Comparison of ENCODE assay signal across 15 cellular contexts in the genomic region with DNA sequence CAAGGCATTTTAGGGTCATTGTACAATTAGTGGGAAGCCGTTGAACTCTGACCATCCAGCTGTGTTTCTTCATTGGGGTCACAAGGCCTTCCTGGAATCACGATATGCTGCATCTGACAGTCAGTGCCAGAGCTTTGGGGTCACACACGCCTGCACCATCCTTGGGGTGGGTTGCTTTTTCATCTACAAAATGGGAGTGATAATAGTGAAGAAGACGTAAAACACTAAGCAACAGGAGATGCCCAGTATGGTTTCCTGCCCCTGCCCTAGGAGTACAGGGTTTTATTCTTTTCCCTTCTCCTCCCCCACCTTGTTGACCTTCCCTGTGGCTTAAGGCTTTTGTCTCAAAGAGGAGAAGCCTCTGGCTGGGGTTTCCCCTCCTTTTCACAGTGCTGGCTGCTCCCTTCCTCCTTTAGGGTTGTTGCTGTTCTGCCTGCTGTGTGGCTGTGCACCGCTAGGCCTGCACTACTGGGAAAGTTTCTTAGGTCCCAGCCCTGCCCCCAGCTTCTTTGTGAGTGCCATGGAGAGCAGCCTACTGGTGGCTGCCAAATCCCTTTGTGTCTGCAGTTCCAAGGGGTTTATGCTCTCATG.
DNase-seq lines count a peak whose midpoint lies in the region; ATAC-seq and TF ChIP-seq lines count a peak whose summit lies in the region.
"Had no signal": no experiment of that assay in that cellular context is flagged by ENCODE, and none has a peak within 500 bp of the region (broad histone marks: within the 10 kb centered on the region; RNA-seq: fewer than 3 reads in every experiment).

No MANE protein-coding gene starts in this region.

- no peak overlapping the region for H3K4me3 Mint-ChIP-seq in CD8-positive, alpha-beta T cell
- H3K4me3 Mint-ChIP-seq: activated naive CD8-positive, alpha-beta T cell treated with anti-CD3 and anti-CD28 coated beads, Interleukin-2, amount 10 ng/mL, durations not matched to agents 7 days and 5 days had no signal

- no peaks in the 10 kb centered on the region for H3K9me3 Mint-ChIP-seq in CD8-positive, alpha-beta T cell
- H3K9me3 Mint-ChIP-seq: activated naive CD8-positive, alpha-beta T cell treated with anti-CD3 and anti-CD28 coated beads, Interleukin-2, amount 10 ng/mL, durations not matched to agents 7 days and 5 days had no signal

- no peaks in the 10 kb centered on the region for H3K4me1 Mint-ChIP-seq in CD8-positive, alpha-beta T cell (ENCODE audit: low read depth)
- H3K4me1 Mint-ChIP-seq: activated naive CD8-positive, alpha-beta T cell treated with anti-CD3 and anti-CD28 coated beads, Interleukin-2, amount 10 ng/mL, durations not matched to agents 7 days and 5 days had no signal

- H3K27me3 ChIP-seq in GM06990 (replicated peaks; ENCODE audit: control insufficient read depth, insufficient read depth, low read length) = no peaks in the 10 kb centered on the region
- H3K27me3 ChIP-seq in foreskin keratinocyte = no peaks in the 10 kb centered on the region
- no peaks in the 10 kb centered on the region for H3K27me3 ChIP-seq in CD8-positive, alpha-beta T cell (ENCODE audit: insufficient read depth, low read length)
- H3K27me3 ChIP-seq: dorsolateral prefrontal cortex had no signal

- no peak for DNase-seq in GM06990 (ENCODE audit: extremely low read depth, insufficient read length)
- peak; percentile 55 for DNase-seq in NCI-H69 (lab: John Stamatoyannopoulos, UW)
- peak in 1 of 2 donors; percentile 28 for DNase-seq in foreskin keratinocyte
- DNase-seq in CD8-positive, alpha-beta T cell = no peak
- DNase-seq: activated naive CD8-positive, alpha-beta T cell treated with anti-CD3 and anti-CD28 coated beads, Interleukin-2, amount 10 ng/mL, durations not matched to agents 7 days and 5 days; DMS79; dorsolateral prefrontal cortex; NCI-H1105; NCI-H774 had no signal

- no peaks in the 10 kb centered on the region for H3K9me3 ChIP-seq in CD8-positive, alpha-beta T cell (ENCODE audit: low read length)
- H3K9me3 ChIP-seq: HAP-1, prostate gland had no signal

- TF ChIP-seq CTCF in GM06990 (IDR thresholded peaks at IDR 0.05; ENCODE audit: insufficient read depth, low read length, poor library complexity, severe bottlenecking) (peak; percentile 16), foreskin keratinocyte (conservative IDR thresholded peaks at IDR 0.05) (no peak)
- no peak for TF ChIP-seq CTCF in CD8-positive, alpha-beta T cell (IDR thresholded peaks at IDR 0.05)

- H3K27ac ChIP-seq in foreskin keratinocyte = no peak overlapping the region
- H3K27ac ChIP-seq in CD8-positive, alpha-beta T cell (ENCODE audit: low read depth, low read length) = no peak overlapping the region
- H3K27ac ChIP-seq: dorsolateral prefrontal cortex, prostate gland had no signal

- POLR2A ChIA-PET in CD8-positive, alpha-beta T cell (lab: Charles Lee) = no interaction called here

- CTCF ChIA-PET in CD8-positive, alpha-beta T cell (lab: Charles Lee) = no interaction called here

- no peak overlapping the region for H3K27ac Mint-ChIP-seq in CD8-positive, alpha-beta T cell
- H3K27ac Mint-ChIP-seq: activated naive CD8-positive, alpha-beta T cell treated with anti-CD3 and anti-CD28 coated beads, Interleukin-2, amount 10 ng/mL, durations not matched to agents 7 days and 5 days had no signal

- H3K36me3 ChIP-seq in GM06990 (ENCODE audit: control insufficient read depth, insufficient read depth, low read length) = no peaks in the 10 kb centered on the region; the same call in 1 of the 2 replicates
- H3K36me3 ChIP-seq in CD8-positive, alpha-beta T cell (ENCODE audit: insufficient read depth, low read length) = no peaks in the 10 kb centered on the region
- H3K36me3 ChIP-seq: HAP-1, prostate gland had no signal

- H3K4me3 ChIP-seq in GM06990 (replicated peaks; ENCODE audit: low read depth, low read length) = no peak overlapping the region
- no peak overlapping the region for H3K4me3 ChIP-seq in CD8-positive, alpha-beta T cell (ENCODE audit: low read depth, low read length)
- H3K4me3 ChIP-seq: dorsolateral prefrontal cortex, HAP-1, prostate gland had no signal

- no peaks in the 10 kb centered on the region for H3K36me3 Mint-ChIP-seq in CD8-positive, alpha-beta T cell
- H3K36me3 Mint-ChIP-seq: activated naive CD8-positive, alpha-beta T cell treated with anti-CD3 and anti-CD28 coated beads, Interleukin-2, amount 10 ng/mL, durations not matched to agents 7 days and 5 days had no signal

- peaks cover 37% of the 10 kb centered on the region for H3K4me1 ChIP-seq in foreskin keratinocyte
- H3K4me1 ChIP-seq in CD8-positive, alpha-beta T cell (ENCODE audit: insufficient read depth, low read length) = no peaks in the 10 kb centered on the region
- H3K4me1 ChIP-seq: HAP-1, prostate gland had no signal

- intact Hi-C loops in CD8-positive, alpha-beta T cell (cut with DNase I, micrococcal nuclease) = no loop called here

- ATAC-seq in GM21619 (IDR thresholded peaks at IDR 0.05; ENCODE audit: unreplicated experiment) = peak; percentile 50
- peak; percentile 38 for ATAC-seq in foreskin keratinocyte
- no peak for ATAC-seq in HG03045 (IDR thresholded peaks at IDR 0.05; ENCODE audit: unreplicated experiment)
- ATAC-seq in CD8-positive, alpha-beta T cell = no peak
- ATAC-seq in GM21367 (IDR thresholded peaks at IDR 0.05; ENCODE audit: unreplicated experiment) = no peak
- ATAC-seq in GM18858 (IDR thresholded peaks at IDR 0.05; ENCODE audit: unreplicated experiment) = no peak

- H3K27me3 Mint-ChIP-seq in CD8-positive, alpha-beta T cell (ENCODE audit: low read depth) = no peaks in the 10 kb centered on the region

Comparison
In these comparisons a context has a peak if more than half of its experiments do, and no peak if none do; other contexts are left out.
1. ATAC-seq: peak in GM21619 (single experiment) and foreskin keratinocyte (single experiment); none in HG03045 (single experiment), CD8-positive, alpha-beta T cell (single experiment), GM21367 (single experiment) and GM18858 (single experiment).